ENCODE assay signal across 20 cellular contexts in the genomic region with DNA sequence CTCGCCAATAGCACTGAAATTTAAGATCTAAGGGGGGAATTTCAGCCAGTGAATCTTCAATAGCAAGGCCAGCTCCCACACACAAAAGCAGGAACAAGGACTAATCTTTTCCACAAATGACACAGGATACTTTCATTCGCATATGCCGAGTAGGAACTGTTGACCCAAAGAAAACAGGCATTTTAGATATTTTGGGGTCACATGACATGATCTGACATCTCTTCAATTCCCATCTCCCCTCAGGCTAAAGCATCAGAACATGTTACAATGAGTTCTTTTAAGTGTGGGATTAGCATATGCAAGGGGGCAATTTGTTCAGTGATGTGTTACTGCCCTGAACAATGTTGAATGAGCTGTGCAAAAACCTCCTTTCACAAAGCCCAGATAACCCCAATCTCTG.
DNase-seq lines count a peak whose midpoint lies in the region; ATAC-seq and TF ChIP-seq lines count a peak whose summit lies in the region.
"Had no signal": no experiment of that assay in that cellular context is flagged by ENCODE, and none has a peak within 500 bp of the region (broad histone marks: within the 10 kb centered on the region; RNA-seq: fewer than 3 reads in every experiment).

No MANE protein-coding gene starts in this region.

- in situ Hi-C loops in IMR-90 (cut with MboI; ENCODE audit: low sequenced_read_pairs), result no loop called here

- no peak overlapping the region for H2AK5ac ChIP-seq in IMR-90 (ENCODE audit: low read depth, low read length)

- H3K27me3 ChIP-seq in BLaER1, result no peaks in the 10 kb centered on the region
- H3K27me3 ChIP-seq in IMR-90 (ENCODE audit: control insufficient read depth, insufficient read depth, low read length), result no peaks in the 10 kb centered on the region
- H3K27me3 ChIP-seq in ectodermal cell (ENCODE audit: control insufficient read depth, insufficient read depth, low read length, poor library complexity, severe bottlenecking), result no peaks in the 10 kb centered on the region
- H3K27me3 ChIP-seq: body of pancreas, Peyer's patch, SJSA1, transverse colon had no signal

- peaks cover 7 to 23% of the 10 kb centered on the region in 2 experiments; a peak in 3 of 4 replicates for H3K79me1 ChIP-seq in IMR-90 (ENCODE audit: low read depth in 1 of 2, low read length in 2 of 2)

- peak overlapping the region; percentile 92 for H3K27ac Mint-ChIP-seq in neural crest cell (ENCODE audit: unreplicated experiment)
- H3K27ac Mint-ChIP-seq: B cell; T-helper 1 cell treated with Interleukin-12 subunit alpha and Interleukin-12 subunit beta and Interleukin-4 antibody, amounts not matched to agents 30 μg/mL and 1 μg/mL, for 36 hours had no signal

- H3K9me1 ChIP-seq in IMR-90 (ENCODE audit: insufficient read depth, low read length), result peaks cover 6% of the 10 kb centered on the region; the same call in 1 of the 2 replicates

- H3K4me1 ChIP-seq in BLaER1 (peaks cover 48% of the 10 kb centered on the region), IMR-90 (ENCODE audit: control insufficient read depth, insufficient read depth, low read length) (peaks cover 4% of the 10 kb centered on the region), ectodermal cell (ENCODE audit: control insufficient read depth, insufficient read depth, low read length) (peaks cover 39% of the 10 kb centered on the region)
- H3K4me1 ChIP-seq: body of pancreas had no signal

- H3K27me3 Mint-ChIP-seq in neural crest cell (ENCODE audit: low read depth), result peaks cover under 1% of the 10 kb centered on the region
- H3K27me3 Mint-ChIP-seq: B cell had no signal

- no peak overlapping the region for H3K56ac ChIP-seq in IMR-90 (ENCODE audit: extremely low read depth, insufficient read depth, low read length)

- H4K91ac ChIP-seq in IMR-90 (ENCODE audit: insufficient read depth, low read depth, low read length), result peak overlapping the region; percentile 4; the same call in 1 of the 2 replicates

- H3K9ac ChIP-seq in BLaER1 (no peak overlapping the region), IMR-90 (ENCODE audit: low read depth, low read length) (no peak overlapping the region)

- H3K36me3 ChIP-seq in BLaER1, result peaks cover 61% of the 10 kb centered on the region
- peaks cover 11% of the 10 kb centered on the region for H3K36me3 ChIP-seq in IMR-90 (ENCODE audit: control insufficient read depth, insufficient read depth, low read length)
- H3K36me3 ChIP-seq in ectodermal cell (ENCODE audit: control insufficient read depth, insufficient read depth, low read length), result peaks cover 9% of the 10 kb centered on the region
- H3K36me3 ChIP-seq: Peyer's patch had no signal

- no peak overlapping the region for H4K5ac ChIP-seq in IMR-90 (ENCODE audit: low read depth, low read length)

- no peak overlapping the region for H3K4me3 ChIP-seq in BLaER1
- H3K4me3 ChIP-seq in IMR-90 (ENCODE audit: insufficient read depth, low read depth, low read length), result no peak overlapping the region
- H3K4me3 ChIP-seq in ectodermal cell (ENCODE audit: insufficient read depth, low read depth, low read length), result no peak overlapping the region
- H3K4me3 ChIP-seq: body of pancreas, Peyer's patch, SJSA1, transverse colon had no signal

- H3K18ac ChIP-seq in IMR-90 (ENCODE audit: low read depth, low read length), result no peak overlapping the region; the same call in 1 of the 2 replicates

- H2BK15ac ChIP-seq in IMR-90 (ENCODE audit: low read depth, low read length), result 0 out of 3 replicates have a peak overlapping the region, but pooled peaks have one; percentile 1

- no peak overlapping the region for H2AK9ac ChIP-seq in IMR-90 (replicated peaks; ENCODE audit: low read depth, low read length, poor library complexity)

- no peak overlapping the region for H3K14ac ChIP-seq in IMR-90 (replicated peaks; ENCODE audit: low read depth, low read length)

- TSS peak; percentile 39 for BruUV-seq in IMR-90 (replicated peaks; lab: Mats Ljungman, UMichigan)

- peak overlapping the region; percentile 39 for H3K4me3 Mint-ChIP-seq in neural crest cell
- H3K4me3 Mint-ChIP-seq: activated T-cell treated with anti-CD3 and anti-CD28 coated beads, Interleukin-2, amount 50 U/mL, for 4 hours; T-helper 1 cell treated with Interleukin-12 subunit alpha and Interleukin-12 subunit beta and Interleukin-4 antibody, amounts not matched to agents 30 μg/mL and 1 μg/mL, for 36 hours had no signal

- WGBS in IMR-90 (ENCODE audit: extremely low coverage in 2 of 2, insufficient read length in 1 of 2), 2 experiments, result no CpG with 5 or more reads among the region's 3 CpGs
- WGBS in ectodermal cell, 2 experiments, result 64 to 74% methylated on average over 3 of the region's 3 CpGs

- H3K4me2 ChIP-seq in BLaER1 (peak overlapping the region; percentile 75), IMR-90 (ENCODE audit: low read depth, low read length) (no peak overlapping the region)

- intact Hi-C loops in IMR-90 (cut with micrococcal nuclease) (no loop called here), left ventricle myocardium superior (cut with micrococcal nuclease) (no loop called here)

- H3K23ac ChIP-seq in IMR-90 (ENCODE audit: low read depth, low read length), result peak overlapping the region; percentile 25; the same call in 1 of the 2 replicates

- H3K36me3 Mint-ChIP-seq in neural crest cell (ENCODE audit: low read depth), result peaks cover 12% of the 10 kb centered on the region

- no peak overlapping the region for H2AFZ ChIP-seq in IMR-90 (replicated peaks; ENCODE audit: low read length, poor library complexity)

- H2BK5ac ChIP-seq in IMR-90 (ENCODE audit: low read depth, low read length, poor library complexity, severe bottlenecking), result no peak overlapping the region

- DNase-seq in IMR-90 (no peak), neural crest cell (ENCODE audit: low read depth, low spot score) (no peak), AG20443 (ENCODE audit: low spot score) (no peak), left ventricle myocardium superior (no peak), HuH-7 (ENCODE audit: low spot score) (no peak)
- DNase-seq: activated CD4-positive, alpha-beta T cell treated with anti-CD3 and anti-CD28 coated beads for 48 hours; activated naive CD4-positive, alpha-beta T cell; activated T-cell treated with anti-CD3 and anti-CD28 coated beads, Interleukin-2, amount 50 U/mL, for 4 hours; body of pancreas; DMS79; left colon; midbrain; Peyer's patch; transverse colon had no signal

- peaks cover 9% of the 10 kb centered on the region; the same call in 1 of the 2 replicates for H4K20me1 ChIP-seq in BLaER1
- H4K20me1 ChIP-seq in IMR-90 (ENCODE audit: insufficient read depth, low read length), result no peaks in the 10 kb centered on the region; the same call in 1 of the 2 replicates

- peaks cover 62% of the 10 kb centered on the region for H3K4me1 Mint-ChIP-seq in neural crest cell

- no peak for TF ChIP-seq POLR2A in IMR-90 (IDR thresholded peaks at IDR 0.05; ENCODE audit: low read depth, low read length)

- no peaks in the 10 kb centered on the region for H3K9me3 Mint-ChIP-seq in neural crest cell
- H3K9me3 Mint-ChIP-seq: activated T-cell treated with anti-CD3 and anti-CD28 coated beads, Interleukin-2, amount 50 U/mL, for 4 hours; T-helper 1 cell treated with Interleukin-12 subunit alpha and Interleukin-12 subunit beta and Interleukin-4 antibody, amounts not matched to agents 30 μg/mL and 1 μg/mL, for 36 hours had no signal

- dilution Hi-C loops in IMR-90 (cut with HindIII; ENCODE audit: low sequenced_read_pairs, unreplicated experiment), result no loop called here

- ATAC-seq in IMR-90 (ENCODE audit: low read depth) (no peak), HG02973 (IDR thresholded peaks at IDR 0.05; ENCODE audit: unreplicated experiment) (no peak), left ventricle myocardium superior (no peak)
- ATAC-seq: activated T-cell treated with anti-CD3 and anti-CD28 coated beads, Interleukin-2, amount 50 U/mL, for 4 hours; body of pancreas; left colon had no signal

- peak overlapping the region; percentile 13; the same call in 1 of the 2 replicates for H3K4ac ChIP-seq in IMR-90 (ENCODE audit: low read depth, low read length)

- no peak for TF ChIP-seq RAD21 in IMR-90 (IDR thresholded peaks at IDR 0.05; ENCODE audit: low read length)

- POLR2A ChIA-PET in IMR-90 (lab: Charles Lee; ENCODE audit: unreplicated experiment), result no interaction called here

- H4K8ac ChIP-seq in IMR-90 (ENCODE audit: low read depth in 2 of 2, low read length in 2 of 2), result no peak overlapping the region

- TF ChIP-seq CTCF in IMR-90 (conservative IDR thresholded peaks at IDR 0.05; ENCODE audit: low read depth, low read length) (no peak), neural crest cell (conservative IDR thresholded peaks at IDR 0.05) (no peak)

- no peak overlapping the region for H3K27ac ChIP-seq in BLaER1
- no peak overlapping the region for H3K27ac ChIP-seq in IMR-90 (ENCODE audit: insufficient read depth, low read length)
- H3K27ac ChIP-seq in ectodermal cell (ENCODE audit: insufficient read depth, low read depth, low read length, poor library complexity, severe bottlenecking), result peak overlapping the region; percentile 74
- H3K27ac ChIP-seq: body of pancreas, SJSA1, transverse colon had no signal

- no peak overlapping the region for H2BK20ac ChIP-seq in IMR-90 (ENCODE audit: low read depth, low read length)

- H2BK120ac ChIP-seq in IMR-90 (ENCODE audit: low read depth, low read length), result peak overlapping the region; percentile 36; the same call in 1 of the 2 replicates

- H3K9me3 ChIP-seq in BLaER1 (no peaks in the 10 kb centered on the region), IMR-90 (ENCODE audit: control insufficient read depth, insufficient read depth, low read length) (no peaks in the 10 kb centered on the region), ectodermal cell (ENCODE audit: control insufficient read depth, low read length) (no peaks in the 10 kb centered on the region)
- H3K9me3 ChIP-seq: Peyer's patch, SJSA1, transverse colon had no signal

- CTCF ChIA-PET in IMR-90 (lab: Yijun Ruan, JAX), result no interaction called here

TF ChIP-seq in IMR-90, 13 proteins besides CTCF, POLR2A, EP300 and RAD21:
- TF ChIP-seq RCOR1 (IDR thresholded peaks at IDR 0.05; ENCODE audit: insufficient replicate concordance, low read length) (no peak), BHLHE40 (IDR thresholded peaks at IDR 0.05; ENCODE audit: low read depth, low read length) (no peak)
TF ChIP-seq in IMR-90: peak in this region for 0.
